ENCODE assay signal across 26 cellular contexts in the genomic region with DNA sequence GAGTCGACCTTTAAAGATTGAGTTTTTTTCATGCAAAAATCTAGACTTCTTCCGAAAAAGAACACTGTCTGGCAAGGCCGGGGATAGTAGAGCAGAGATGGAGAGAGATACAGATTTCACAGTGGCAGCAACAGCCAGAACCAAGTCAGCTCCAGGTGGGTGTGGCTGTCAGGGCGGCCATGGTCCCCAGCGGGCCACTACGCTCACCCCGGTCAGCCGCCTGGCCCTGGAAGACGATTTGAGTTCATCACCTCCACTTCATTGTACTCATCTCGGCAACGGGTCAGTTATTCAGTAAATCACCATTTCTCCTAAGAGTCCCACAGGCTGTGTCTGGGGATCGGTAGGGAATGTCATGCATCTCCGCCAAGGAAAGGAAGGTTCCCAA. TPM values are rescaled to one million over a fixed set of nuclear protein-coding genes. Genes with fewer than 3 reads are reported as not detected.
"Had no signal": no experiment of that assay in that cellular context is flagged by ENCODE, and none has a peak within 500 bp of the region (broad histone marks: within the 10 kb centered on the region; RNA-seq: fewer than 3 reads in every experiment).

No MANE protein-coding gene starts in this region.

- H3K36me3 ChIP-seq: cardiac muscle cell had no signal

- H3K27ac ChIP-seq: cardiac muscle cell, KMS-11, SK-N-MC, VCaP had no signal

- DNase-seq: activated CD4-positive, CD25-positive, alpha-beta regulatory T cell; activated CD8-positive, alpha-beta memory T cell treated with anti-CD3 and anti-CD28 coated beads, Interleukin-2, amount 10 ng/mL, durations not matched to agents 7 days and 5 days; activated effector memory CD4-positive, alpha-beta T cell treated with Interleukin-2 at 50 U/mL for 16 hours; activated naive CD4-positive, alpha-beta T cell; activated T-cell treated with anti-CD3 and anti-CD28 coated beads, Interleukin-2, amount 50 U/mL, for 24 hours; amygdala; NCI-H1092; NCI-H1417; NCI-H2029; NCI-H2107; NCI-H2171 treated with DMSO at 0.1 percent for 48 hours; NCI-H345; NCI-H510A; NCI-H69; SIG-M5; T-cell; T-helper 2 cell; T1000 had no signal

- H3K27me3 Mint-ChIP-seq: activated CD8-positive, alpha-beta memory T cell treated with anti-CD3 and anti-CD28 coated beads, Interleukin-2, amount 10 ng/mL, durations not matched to agents 7 days and 5 days; activated T-cell treated with anti-CD3 and anti-CD28 coated beads, Interleukin-2, amount 50 U/mL, for 24 hours; brain; T-cell had no signal

- H3K36me3 Mint-ChIP-seq: activated CD8-positive, alpha-beta memory T cell treated with anti-CD3 and anti-CD28 coated beads, Interleukin-2, amount 10 ng/mL, durations not matched to agents 7 days and 5 days; T-cell had no signal

- H3K4me1 Mint-ChIP-seq: activated CD8-positive, alpha-beta memory T cell treated with anti-CD3 and anti-CD28 coated beads, Interleukin-2, amount 10 ng/mL, durations not matched to agents 7 days and 5 days; brain; T-cell had no signal

- ATAC-seq: activated CD8-positive, alpha-beta memory T cell treated with anti-CD3 and anti-CD28 coated beads, Interleukin-2, amount 10 ng/mL, durations not matched to agents 7 days and 5 days; HepG2; T-cell had no signal

- H3K9ac ChIP-seq: KMS-11 had no signal

- H3K4me3 Mint-ChIP-seq: activated CD8-positive, alpha-beta memory T cell treated with anti-CD3 and anti-CD28 coated beads, Interleukin-2, amount 10 ng/mL, durations not matched to agents 7 days and 5 days; activated naive CD8-positive, alpha-beta T cell; activated T-cell treated with anti-CD3 and anti-CD28 coated beads, Interleukin-2, amount 50 U/mL, for 24 hours; activated T-helper 1 cell treated with anti-CD3 and anti-CD28 coated beads, Interleukin-12 subunit alpha, Interleukin-12 subunit beta, Interleukin-2, Interleukin-4 antibody, amounts not matched to agents 30 ng/mL and 10 ng/mL and 1 ng/mL, durations not matched to agents 14 hours and 24 hours and 36 hours; brain; T-cell had no signal

- H3K27ac Mint-ChIP-seq: activated CD8-positive, alpha-beta memory T cell treated with anti-CD3 and anti-CD28 coated beads, Interleukin-2, amount 10 ng/mL, durations not matched to agents 7 days and 5 days; activated naive CD8-positive, alpha-beta T cell; activated T-cell treated with anti-CD3 and anti-CD28 coated beads, Interleukin-2, amount 50 U/mL, for 24 hours; activated T-helper 1 cell treated with anti-CD3 and anti-CD28 coated beads, Interleukin-12 subunit alpha, Interleukin-12 subunit beta, Interleukin-2, Interleukin-4 antibody, amounts not matched to agents 30 ng/mL and 10 ng/mL and 1 ng/mL, durations not matched to agents 14 hours and 24 hours and 36 hours; brain; T-cell had no signal

- H3K4me3 ChIP-seq: cardiac muscle cell, SK-N-MC had no signal

- H3K27me3 ChIP-seq: cardiac muscle cell had no signal

RNA-seq across cellular contexts. Expression of a gene that starts 53.0 kb away (rescaled TPM):
- polyA plus RNA-seq: HepG2 had no signal
